27 cellular contexts compared by ENCODE assay signal in genomic region chr1:185556551-185556950, GRCh38.
"Had no signal": no experiment of that assay in that cellular context is flagged by ENCODE, and none has a peak within 500 bp of the region (broad histone marks: within the 10 kb centered on the region; RNA-seq: fewer than 3 reads in every experiment).

No MANE protein-coding gene starts in this region.

- H3K4me3 ChIP-seq: esophagus muscularis mucosa, heart left ventricle, left ventricle myocardium inferior, lung, neural progenitor cell, psoas muscle, sigmoid colon, uterus had no signal

- DNase-seq: activated CD4-positive, alpha-beta T cell treated with anti-CD3 and anti-CD28 coated beads for 48 hours; activated CD4-positive, alpha-beta T cell treated with anti-CD3 and anti-CD28 coated beads, Interleukin-2, amount 50 U/mL, for 48 hours; activated CD8-positive, alpha-beta memory T cell treated with anti-CD3 and anti-CD28 coated beads for 24 hours; activated effector memory CD4-positive, alpha-beta T cell treated with anti-CD3 and anti-CD28 coated beads, Interleukin-2, amount 50 U/mL, for 16 hours; activated naive CD4-positive, alpha-beta T cell treated with anti-CD3 and anti-CD28 coated beads for 36 hours; activated naive CD8-positive, alpha-beta T cell treated with anti-CD3 and anti-CD28 coated beads, Interleukin-2, amount 10 ng/mL, durations not matched to agents 7 days and 5 days; activated T-cell treated with anti-CD3 and anti-CD28 coated beads, Interleukin-2, amount 50 U/mL, for 1 hour; amniotic stem cell; caudate nucleus; endodermal cell; foreskin keratinocyte; heart left ventricle; hypothalamus; left ventricle myocardium inferior; mesendoderm; natural killer cell; occipital lobe; psoas muscle; sigmoid colon; stimulated activated naive CD8-positive, alpha-beta T cell treated with anti-CD3 and anti-CD28 coated beads, Interleukin-15, Interleukin-2, amounts not matched to agents 100 U/mL and 50 U/mL, for 24 hours; T-helper 9 cell; uterus; WERI-Rb-1 had no signal

- ATAC-seq: activated CD4-positive, CD25-positive, alpha-beta regulatory T cell treated with anti-CD3 and anti-CD28 coated beads, Interleukin-2, amount 50 U/mL, for 24 hours; foreskin keratinocyte; heart left ventricle; natural killer cell; psoas muscle; stimulated activated naive CD8-positive, alpha-beta T cell treated with anti-CD3 and anti-CD28 coated beads, Interleukin-15, Interleukin-2, amounts not matched to agents 100 U/mL and 50 U/mL, for 24 hours had no signal
